ENCODE assay signal across 10 cellular contexts in the genomic region with DNA sequence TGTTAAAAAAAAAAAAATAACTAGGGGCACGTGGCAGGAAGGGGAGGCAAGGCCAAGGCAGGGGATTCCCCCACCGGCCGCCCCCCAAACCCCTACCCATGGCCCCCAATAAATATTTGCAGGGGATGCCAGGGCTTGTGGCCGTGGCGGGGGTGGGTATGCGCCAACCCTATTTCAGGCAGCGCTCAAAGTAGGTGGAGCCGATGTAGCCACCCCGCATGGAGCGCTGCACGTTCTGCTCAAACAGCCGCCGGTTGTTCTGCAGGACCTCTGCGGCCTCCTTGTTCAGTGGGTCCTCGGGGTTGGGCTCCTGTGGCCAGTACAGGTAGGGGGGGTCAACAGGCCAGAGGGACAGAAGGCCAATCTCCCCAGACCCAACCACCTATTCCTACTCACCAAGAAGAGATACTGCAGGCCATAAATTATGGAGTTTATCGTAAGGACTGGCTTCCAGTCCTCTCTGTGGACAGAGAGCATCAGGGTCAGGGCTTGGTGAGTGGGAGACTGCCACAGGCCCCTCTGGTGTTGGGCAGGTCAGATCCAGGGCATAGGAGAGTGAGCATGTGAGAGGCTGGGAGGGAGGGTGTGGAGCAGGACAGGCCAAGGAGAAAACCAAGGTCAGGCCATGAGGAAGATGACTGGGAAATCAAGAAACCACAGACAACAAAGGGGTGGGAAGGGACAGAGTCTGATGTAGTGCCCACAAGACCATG. TPM values are rescaled to one million over a fixed set of nuclear protein-coding genes. Genes with fewer than 3 reads are reported as not detected.
A peak's percentile ranks its signal among the peaks of the same experiment; 100 is the strongest.
DNase-seq lines count a peak whose midpoint lies in the region; ATAC-seq, FAIRE-seq and TF ChIP-seq lines count a peak whose summit lies in the region.
"Had no signal": no experiment of that assay in that cellular context is flagged by ENCODE, and none has a peak within 500 bp of the region (broad histone marks: within the 10 kb centered on the region; RNA-seq: fewer than 3 reads in every experiment).

No MANE protein-coding gene starts in this region.

- POLR2A ChIA-PET in GM12878 (lab: Charles Lee): interaction anchor here (1.1 to 3.1 kb wide), 6 partner anchors 11 to 41 kb away, joined by 4 to 41 read pairs (median 11); partner anchors contain the start of genes TRIM28 and ZBTB45

- TF ChIP-seq EP300 in GM12878 (IDR thresholded peaks at IDR 0.05; ENCODE audit: borderline replicate concordance in 1 of 2, control insufficient read depth in 1 of 2, low read depth in 2 of 2, low read length in 2 of 2): no peak

- RAD21 ChIA-PET in GM12878 (lab: Charles Lee; ENCODE audit: unreplicated experiment): interaction anchor here (1.9 kb wide), 1 partner anchor 36 kb away, joined by 13 read pairs; the partner anchor contains the start of gene ZBTB45

- H2AFZ ChIP-seq in GM12878 (ENCODE audit: control insufficient read depth, low read depth, low read length): no peak overlapping the region

- no peak for TF ChIP-seq CTCF in GM12878 (IDR thresholded peaks at IDR 0.05 in 2 of 3, conservative IDR thresholded peaks at IDR 0.05 in 1 of 3; ENCODE audit: control insufficient read depth in 2 of 3, extremely low read depth in 1 of 3, insufficient read depth in 1 of 3, low read depth in 3 of 3, low read length in 3 of 3)
- no peak for TF ChIP-seq CTCF in natural killer cell (IDR thresholded peaks at IDR 0.05)

- no peaks in the 10 kb centered on the region for H3K9me3 Mint-ChIP-seq in stimulated activated naive CD8-positive, alpha-beta T cell treated with anti-CD3 and anti-CD28 coated beads, Interleukin-15, Interleukin-2, amounts not matched to agents 100 ng/mL and 50 ng/mL, for 24 hours
- no peaks in the 10 kb centered on the region for H3K9me3 Mint-ChIP-seq in natural killer cell

- no peak for TF ChIP-seq RAD21 in GM12878 (IDR thresholded peaks at IDR 0.05; ENCODE audit: insufficient read depth, low read depth, low read length)

- peak overlapping the region; percentile 97; the same call in 1 of the 2 replicates for H3K9ac ChIP-seq in GM12878 (ENCODE audit: control insufficient read depth, insufficient read depth, low read length)

- CTCF ChIA-PET in GM12878 (lab: Yijun Ruan, JAX): interaction anchor here (0.7 to 3.9 kb wide), 5 partner anchors 19 to 42 kb away, joined by 3 to 37 read pairs (median 4); partner anchors contain the start of gene ZBTB45

- ATAC-seq in stimulated activated naive CD8-positive, alpha-beta T cell treated with anti-CD3 and anti-CD28 coated beads, Interleukin-15, Interleukin-2, amounts not matched to agents 100 U/mL and 50 U/mL, for 24 hours: no peak
- ATAC-seq in GM12878 (no peak), natural killer cell (no peak), aorta (ENCODE audit: low FRiP score) (no peak), HG02840 (IDR thresholded peaks at IDR 0.05; ENCODE audit: low FRiP score, unreplicated experiment) (no peak)

- intact Hi-C loops in GM12878 (cut with micrococcal nuclease; ENCODE audit: unreplicated experiment) (loop anchor here (1.0 kb wide), 1 partner anchor 12 kb away; the partner anchor contains the start of gene TRIM28), natural killer cell (cut with micrococcal nuclease) (loop anchor here (1.0 kb wide), 1 partner anchor 12 kb away; the partner anchor contains the start of gene TRIM28), aorta (cut with DNase I) (no loop called here)

- peak overlapping the region; percentile 96 for H3K4me2 ChIP-seq in GM12878 (ENCODE audit: control insufficient read depth, insufficient read depth)

- H3K27me3 Mint-ChIP-seq in stimulated activated naive CD8-positive, alpha-beta T cell treated with anti-CD3 and anti-CD28 coated beads, Interleukin-15, Interleukin-2, amounts not matched to agents 100 ng/mL and 50 ng/mL, for 24 hours: no peaks in the 10 kb centered on the region
- no peaks in the 10 kb centered on the region for H3K27me3 Mint-ChIP-seq in natural killer cell (ENCODE audit: low read depth in 2 of 2)

- peak overlapping the region; percentile 99; the same call in 1 of the 2 replicates for H3K4me3 ChIP-seq in GM12878
- H3K4me3 ChIP-seq in aorta (ENCODE audit: low read length in 2 of 2): no peak overlapping the region

- DNase-seq in stimulated activated naive CD8-positive, alpha-beta T cell treated with anti-CD3 and anti-CD28 coated beads, Interleukin-15, Interleukin-2, amounts not matched to agents 100 U/mL and 50 U/mL, for 24 hours: no peak
- DNase-seq in GM12878 (ENCODE audit: low read depth, low spot score) (no peak), natural killer cell (no peak), aorta (peak; percentile 51 to 75), GM12892 (ENCODE audit: insufficient read length) (no peak), NCI-H2171 (lab: John Stamatoyannopoulos, UW) (no peak)
- DNase-seq: stimulated activated CD4-positive, alpha-beta T cell treated with anti-CD3 and anti-CD28 coated beads, Interleukin-4, amount 100 ng/mL, for 4 hours had no signal

- peaks cover 45% of the 10 kb centered on the region for H3K79me2 ChIP-seq in GM12878 (ENCODE audit: control insufficient read depth, insufficient read depth, low read length)

- H3K27ac ChIP-seq in GM12878 (ENCODE audit: control insufficient read depth, insufficient read depth) (no peak overlapping the region), aorta (ENCODE audit: low read depth in 1 of 2, low read length in 2 of 2) (no peak overlapping the region)

- H3K4me1 ChIP-seq in GM12878 (ENCODE audit: control insufficient read depth, insufficient read depth, low read length) (peaks cover 34% of the 10 kb centered on the region), aorta (ENCODE audit: control insufficient read depth in 1 of 2, insufficient read depth in 2 of 2, low read length in 2 of 2) (no peaks in the 10 kb centered on the region)

- no peak for TF ChIP-seq POLR2A in GM12878 (IDR thresholded peaks at IDR 0.05; ENCODE audit: low read depth, low read length)
- no peak for TF ChIP-seq POLR2A in GM12892 (IDR thresholded peaks at IDR 0.05; ENCODE audit: low read depth, low read length)

- no peaks in the 10 kb centered on the region for H3K27me3 ChIP-seq in GM12878 (replicated peaks in 1 of 2; ENCODE audit: control insufficient read depth in 2 of 2, insufficient read depth in 2 of 2, low read length in 1 of 2)
- no peaks in the 10 kb centered on the region for H3K27me3 ChIP-seq in aorta (ENCODE audit: control insufficient read depth in 1 of 2, insufficient read depth in 2 of 2, low read length in 1 of 2)

- no peak for FAIRE-seq in GM12878 (lab: Jason Lieb, UNC)
- no peak for FAIRE-seq in GM12892 (lab: Jason Lieb, UNC)
- FAIRE-seq: bronchial epithelial cell had no signal

- peaks cover 63% of the 10 kb centered on the region for H3K36me3 Mint-ChIP-seq in stimulated activated naive CD8-positive, alpha-beta T cell treated with anti-CD3 and anti-CD28 coated beads, Interleukin-15, Interleukin-2, amounts not matched to agents 100 ng/mL and 50 ng/mL, for 24 hours (ENCODE audit: low read depth)
- no peaks in the 10 kb centered on the region for H3K36me3 Mint-ChIP-seq in natural killer cell

- in situ Hi-C loops in GM12878 (cut with MboI): no loop called here

- WGBS in GM12878 (ENCODE audit: insufficient coverage, insufficient replicate concordance, low lambda C conversion rate, missing lambda C conversion rate): 79% methylated on average over 10 of the region's 16 CpGs
- 84 to 86% methylated on average over 16 of the region's 16 CpGs for WGBS in aorta, 2 donors

- peak overlapping the region; percentile 99 for H3K4me3 Mint-ChIP-seq in stimulated activated naive CD8-positive, alpha-beta T cell treated with anti-CD3 and anti-CD28 coated beads, Interleukin-15, Interleukin-2, amounts not matched to agents 100 ng/mL and 50 ng/mL, for 24 hours
- H3K4me3 Mint-ChIP-seq in natural killer cell: peak overlapping the region; percentile 98

- H3K27ac Mint-ChIP-seq in stimulated activated naive CD8-positive, alpha-beta T cell treated with anti-CD3 and anti-CD28 coated beads, Interleukin-15, Interleukin-2, amounts not matched to agents 100 ng/mL and 50 ng/mL, for 24 hours: peak overlapping the region; percentile 99
- peak overlapping the region; percentile 99 for H3K27ac Mint-ChIP-seq in natural killer cell

- SMC1A ChIA-PET in GM12878 (lab: Charles Lee; ENCODE audit: uncharacterized antibody, unreplicated experiment): interaction anchor here (1.0 to 2.9 kb wide), 5 partner anchors 11 to 36 kb away, joined by 3 to 21 read pairs (median 10); partner anchors contain the start of genes TRIM28 and ZBTB45

- no TSS peak for BruUV-seq in GM12878 (replicated peaks; lab: Mats Ljungman, UMichigan)

- H3K9me3 ChIP-seq in GM12878 (replicated peaks; ENCODE audit: control insufficient read depth, insufficient read depth, low read length): no peaks in the 10 kb centered on the region
- no peaks in the 10 kb centered on the region for H3K9me3 ChIP-seq in aorta (ENCODE audit: control insufficient read depth, low read length)

- H3K4me1 Mint-ChIP-seq in stimulated activated naive CD8-positive, alpha-beta T cell treated with anti-CD3 and anti-CD28 coated beads, Interleukin-15, Interleukin-2, amounts not matched to agents 100 ng/mL and 50 ng/mL, for 24 hours (ENCODE audit: low read depth): peaks cover 68% of the 10 kb centered on the region
- H3K4me1 Mint-ChIP-seq in natural killer cell: peaks cover 38 to 75% of the 10 kb centered on the region in 2 donors

- no peaks in the 10 kb centered on the region; the same call in 1 of the 2 replicates for H4K20me1 ChIP-seq in GM12878 (ENCODE audit: control insufficient read depth, insufficient read depth)

- H3K36me3 ChIP-seq in GM12878 (ENCODE audit: control insufficient read depth in 2 of 2, insufficient read depth in 2 of 2, low read length in 1 of 2): peaks cover 5 to 17% of the 10 kb centered on the region in 2 experiments; a peak in 3 of 4 replicates
- no peaks in the 10 kb centered on the region for H3K36me3 ChIP-seq in aorta (ENCODE audit: control insufficient read depth in 1 of 2, insufficient read depth in 2 of 2, low read length in 1 of 2)

RNA-seq across cellular contexts. Expression of gene CHMP2A, which starts 1.2 kb away (rescaled TPM):
- total RNA-seq in GM12878 (2013; cell fraction: nucleolus; rRNA removed): 14.9 and 17.2 TPM in 2 replicates
- total RNA-seq in GM12878 (2014; rRNA removed) (89.3 and 92.8 TPM in 2 replicates), GM12878 (2014; rRNA removed; fragmentation: Illumina TruSeq; extraction: Trizol) (89.3 and 95.0 TPM in 2 replicates), GM12878 (2021) (98.5 and 105 TPM in 2 replicates), natural killer cell (10 to 100 TPM; 82.7 to 95.7 (median 94.7) TPM), aorta (10 to 100 TPM; 94.9 to 99.8 TPM)
- 83.1 TPM for polyA plus RNA-seq in GM12878 (2011; ENCODE audit: low read depth)
- polyA plus RNA-seq in GM12878 (2011; rRNA removed) (92.3 and 102 TPM in 2 replicates), GM12878 (2014; fragmentation: Illumina TruSeq; extraction: Trizol) (85.9 and 117 TPM in 2 replicates), GM12878 (2014; fragmentation: Nextera tagmentation; extraction: Ambion mirVana) (100 to 1,000 TPM in 1 of 2 experiments, 10 to 100 TPM in 1; 69.5 to 117 TPM), GM12878 (2014; rRNA removed) (168 and 172 TPM in 2 replicates), GM12878 (2016; fragmentation: Nextera tagmentation; extraction: Ambion mirVana) (100 to 1,000 TPM; 136 to 147 TPM), aorta (100 to 1,000 TPM; 186 to 208 TPM)
- 130 and 146 TPM in 2 replicates for polyA plus RNA-seq in GM12878 (2011; cell fraction: cytosol; rRNA removed)
- polyA plus RNA-seq in GM12878 (2011; cell fraction: nucleus; rRNA removed): 107 and 114 TPM in 2 replicates
- polyA plus RNA-seq in GM12878 (2012): 117 and 138 TPM in 2 replicates
- 101 and 130 TPM in 2 replicates for polyA minus RNA-seq in GM12878 (2011; rRNA and poly(A)+ RNA removed)
- polyA minus RNA-seq in GM12878 (2011; cell fraction: cytosol; rRNA and poly(A)+ RNA removed): 36.1 and 36.4 TPM in 2 replicates
- polyA minus RNA-seq in GM12878 (2011; cell fraction: nucleus; rRNA and poly(A)+ RNA removed): 20.6 and 31.1 TPM in 2 replicates
- 128 TPM for polyA plus RNA-seq in GM12892 (2012; ENCODE audit: missing spikeins)

RNA-seq across cellular contexts. Expression of gene UBE2M, which starts 2.3 kb away (rescaled TPM):
- 10.2 and 13.8 TPM in 2 replicates for total RNA-seq in GM12878 (2013; cell fraction: nucleolus; rRNA removed)
- total RNA-seq in GM12878 (2014; rRNA removed): 68.6 and 95.2 TPM in 2 replicates
- total RNA-seq in GM12878 (2014; rRNA removed; fragmentation: Illumina TruSeq; extraction: Trizol): 61.7 and 66.8 TPM in 2 replicates
- total RNA-seq in GM12878 (2021): 100 and 105 TPM in 2 replicates
- polyA plus RNA-seq in GM12878 (2011; ENCODE audit: low read depth): 73.3 TPM
- 55.6 and 92.7 TPM in 2 replicates for polyA plus RNA-seq in GM12878 (2011; rRNA removed)
- 70.2 and 75.4 TPM in 2 replicates for polyA plus RNA-seq in GM12878 (2011; cell fraction: cytosol; rRNA removed)
- polyA plus RNA-seq in GM12878 (2011; cell fraction: nucleus; rRNA removed): 82.4 and 83.2 TPM in 2 replicates
- polyA plus RNA-seq in GM12878 (2012): 67.6 and 88.6 TPM in 2 replicates
- polyA plus RNA-seq in GM12878 (2014; fragmentation: Illumina TruSeq; extraction: Trizol): 105 and 127 TPM in 2 replicates
- polyA plus RNA-seq in GM12878 (2014; fragmentation: Nextera tagmentation; extraction: Ambion mirVana): 1 to 10 TPM; 1.4 to 1.7 TPM
- polyA plus RNA-seq in GM12878 (2014; rRNA removed): 81.0 and 87.0 TPM in 2 replicates
- polyA plus RNA-seq in GM12878 (2016; fragmentation: Nextera tagmentation; extraction: Ambion mirVana): 10 to 100 TPM in 1 of 2 experiments, 1 to 10 TPM in 1; 9.6 to 11.3 TPM
- polyA minus RNA-seq in GM12878 (2011; rRNA and poly(A)+ RNA removed): 66.9 and 72.9 TPM in 2 replicates
- polyA minus RNA-seq in GM12878 (2011; cell fraction: cytosol; rRNA and poly(A)+ RNA removed): 25.3 and 33.7 TPM in 2 replicates
- polyA minus RNA-seq in GM12878 (2011; cell fraction: nucleus; rRNA and poly(A)+ RNA removed): 17.0 and 18.6 TPM in 2 replicates
- 10 to 100 TPM; 71.0 to 89.5 (median 81.9) TPM for total RNA-seq in natural killer cell
- 10 to 100 TPM; 47.5 to 57.7 TPM for total RNA-seq in aorta
- polyA plus RNA-seq in aorta: 10 to 100 TPM; 47.1 to 51.2 TPM
- 70.4 TPM for polyA plus RNA-seq in GM12892 (2012; ENCODE audit: missing spikeins)

RNA-seq across cellular contexts. Expression of gene TRIM28, which starts 12.2 kb away (rescaled TPM):
- total RNA-seq in GM12878 (2013; cell fraction: nucleolus; rRNA removed): 166 and 167 TPM in 2 replicates
- total RNA-seq in GM12878 (2014; rRNA removed) (569 and 650 TPM in 2 replicates), GM12878 (2014; rRNA removed; fragmentation: Illumina TruSeq; extraction: Trizol) (256 and 311 TPM in 2 replicates), GM12878 (2021) (492 and 503 TPM in 2 replicates), natural killer cell (100 to 1,000 TPM; 330 to 451 (median 408) TPM), aorta (100 to 1,000 TPM; 167 to 179 TPM)
- polyA plus RNA-seq in GM12878 (2011; ENCODE audit: low read depth): 313 TPM
- polyA plus RNA-seq in GM12878 (2011; rRNA removed) (167 and 420 TPM in 2 replicates), GM12878 (2014; fragmentation: Illumina TruSeq; extraction: Trizol) (147 and 280 TPM in 2 replicates), GM12878 (2014; fragmentation: Nextera tagmentation; extraction: Ambion mirVana) (10 to 100 TPM in 1 of 2 experiments, 1 to 10 TPM in 1; 5.0 to 32.5 TPM), GM12878 (2014; rRNA removed) (363 and 502 TPM in 2 replicates), GM12878 (2016; fragmentation: Nextera tagmentation; extraction: Ambion mirVana) (10 to 100 TPM; 82.9 to 91.1 TPM), aorta (100 to 1,000 TPM in 1 of 2 donors, 10 to 100 TPM in 1; 76.5 to 210 TPM)
- 459 and 854 TPM in 2 replicates for polyA plus RNA-seq in GM12878 (2011; cell fraction: cytosol; rRNA removed)
- polyA plus RNA-seq in GM12878 (2011; cell fraction: nucleus; rRNA removed): 1,223 and 1,590 TPM in 2 replicates
- 410 and 474 TPM in 2 replicates for polyA plus RNA-seq in GM12878 (2012)
- polyA minus RNA-seq in GM12878 (2011; rRNA and poly(A)+ RNA removed): 1,048 and 1,483 TPM in 2 replicates
- polyA minus RNA-seq in GM12878 (2011; cell fraction: cytosol; rRNA and poly(A)+ RNA removed): 474 and 545 TPM in 2 replicates
- 282 and 438 TPM in 2 replicates for polyA minus RNA-seq in GM12878 (2011; cell fraction: nucleus; rRNA and poly(A)+ RNA removed)
- 283 TPM for polyA plus RNA-seq in GM12892 (2012; ENCODE audit: missing spikeins)

RNA-seq across cellular contexts. Expression of gene MZF1, which starts 17.1 kb away (rescaled TPM):
- 64.7 and 67.2 TPM in 2 replicates for total RNA-seq in GM12878 (2013; cell fraction: nucleolus; rRNA removed)
- total RNA-seq in GM12878 (2014; rRNA removed): 6.9 and 7.7 TPM in 2 replicates
- 3.3 and 3.6 TPM in 2 replicates for total RNA-seq in GM12878 (2014; rRNA removed; fragmentation: Illumina TruSeq; extraction: Trizol)
- 9.1 and 12.4 TPM in 2 replicates for total RNA-seq in GM12878 (2021)
- polyA plus RNA-seq in GM12878 (2011; ENCODE audit: low read depth): 5.9 TPM
- polyA plus RNA-seq in GM12878 (2011; rRNA removed): 7.4 and 9.3 TPM in 2 replicates
- polyA plus RNA-seq in GM12878 (2011; cell fraction: cytosol; rRNA removed): 8.4 and 16.1 TPM in 2 replicates
- polyA plus RNA-seq in GM12878 (2011; cell fraction: nucleus; rRNA removed): 104 and 129 TPM in 2 replicates
- 12.4 and 12.7 TPM in 2 replicates for polyA plus RNA-seq in GM12878 (2012)
- polyA plus RNA-seq in GM12878 (2014; fragmentation: Illumina TruSeq; extraction: Trizol): 6.0 and 6.8 TPM in 2 replicates
- under 1 TPM; 0.38 to 0.64 TPM for polyA plus RNA-seq in GM12878 (2014; fragmentation: Nextera tagmentation; extraction: Ambion mirVana)
- 14.7 and 16.6 TPM in 2 replicates for polyA plus RNA-seq in GM12878 (2014; rRNA removed)
- polyA plus RNA-seq in GM12878 (2016; fragmentation: Nextera tagmentation; extraction: Ambion mirVana): 1 to 10 TPM; 6.8 to 7.6 TPM
- polyA minus RNA-seq in GM12878 (2011; rRNA and poly(A)+ RNA removed): 7.3 and 13.7 TPM in 2 replicates
- polyA minus RNA-seq in GM12878 (2011; cell fraction: cytosol; rRNA and poly(A)+ RNA removed): 4.4 and 5.0 TPM in 2 replicates
- 13.8 and 25.1 TPM in 2 replicates for polyA minus RNA-seq in GM12878 (2011; cell fraction: nucleus; rRNA and poly(A)+ RNA removed)
- total RNA-seq in natural killer cell: 10 to 100 TPM; 24.9 to 40.1 (median 37.3) TPM
- total RNA-seq in aorta: 10 to 100 TPM; 17.7 to 31.9 TPM
- 10 to 100 TPM in 1 of 2 donors, 1 to 10 TPM in 1; 6.3 to 81.5 TPM for polyA plus RNA-seq in aorta
- polyA plus RNA-seq in GM12892 (2012; ENCODE audit: missing spikeins): 5.8 TPM

RNA-seq across cellular contexts. Expression of gene ZBTB45, which starts 36.5 kb away (rescaled TPM):
- total RNA-seq in GM12878 (2013; cell fraction: nucleolus; rRNA removed): 15.6 and 15.7 TPM in 2 replicates
- total RNA-seq in GM12878 (2014; rRNA removed) (4.5 and 6.1 TPM in 2 replicates), GM12878 (2014; rRNA removed; fragmentation: Illumina TruSeq; extraction: Trizol) (1.2 and 1.7 TPM in 2 replicates), GM12878 (2021) (12.7 and 17.2 TPM in 2 replicates), natural killer cell (10 to 100 TPM in 1 of 3 donors, 1 to 10 TPM in 2; 9.6 to 12.6 (median 9.8) TPM), aorta (10 to 100 TPM; 12.2 to 15.6 TPM)
- polyA plus RNA-seq in GM12878 (2011; ENCODE audit: low read depth): 1.9 TPM
- polyA plus RNA-seq in GM12878 (2011; rRNA removed) (0.72 and 2.4 TPM in 2 replicates), GM12878 (2014; fragmentation: Illumina TruSeq; extraction: Trizol) (0.13 and 1.2 TPM in 2 replicates), GM12878 (2014; fragmentation: Nextera tagmentation; extraction: Ambion mirVana) (under 1 TPM; 0.29 to 0.33 TPM), GM12878 (2014; rRNA removed) (7.7 and 8.0 TPM in 2 replicates), GM12878 (2016; fragmentation: Nextera tagmentation; extraction: Ambion mirVana) (10 to 100 TPM; 13.9 to 14.3 TPM), aorta (1 to 10 TPM; 3.0 to 8.1 TPM)
- polyA plus RNA-seq in GM12878 (2011; cell fraction: cytosol; rRNA removed): 4.0 and 5.1 TPM in 2 replicates
- 8.5 and 13.4 TPM in 2 replicates for polyA plus RNA-seq in GM12878 (2011; cell fraction: nucleus; rRNA removed)
- 10.1 TPM in 2 replicates for polyA plus RNA-seq in GM12878 (2012)
- 1.8 and 5.1 TPM in 2 replicates for polyA minus RNA-seq in GM12878 (2011; rRNA and poly(A)+ RNA removed)
- 3.8 and 4.0 TPM in 2 replicates for polyA minus RNA-seq in GM12878 (2011; cell fraction: cytosol; rRNA and poly(A)+ RNA removed)
- 7.6 and 15.4 TPM in 2 replicates for polyA minus RNA-seq in GM12878 (2011; cell fraction: nucleus; rRNA and poly(A)+ RNA removed)
- 3.1 TPM for polyA plus RNA-seq in GM12892 (2012; ENCODE audit: missing spikeins)

Comparison
In these comparisons a context has a peak if more than half of its experiments do, and no peak if none do; other contexts are left out.
1. DNase-seq: peak in aorta (2 of 2); none in stimulated activated naive CD8-positive, alpha-beta T cell treated with anti-CD3 and anti-CD28 coated beads, Interleukin-15, Interleukin-2, amounts not matched to agents 100 U/mL and 50 U/mL, for 24 hours (single experiment), GM12878 (single experiment), natural killer cell (single experiment), GM12892 (single experiment) and NCI-H2171 (single experiment).
2. intact Hi-C loops: an anchor here in GM12878 (1.0 kb wide) and natural killer cell (1.0 kb wide); none called in aorta.